Comparison of ENCODE assay signal across 17 cellular contexts in the genomic region with DNA sequence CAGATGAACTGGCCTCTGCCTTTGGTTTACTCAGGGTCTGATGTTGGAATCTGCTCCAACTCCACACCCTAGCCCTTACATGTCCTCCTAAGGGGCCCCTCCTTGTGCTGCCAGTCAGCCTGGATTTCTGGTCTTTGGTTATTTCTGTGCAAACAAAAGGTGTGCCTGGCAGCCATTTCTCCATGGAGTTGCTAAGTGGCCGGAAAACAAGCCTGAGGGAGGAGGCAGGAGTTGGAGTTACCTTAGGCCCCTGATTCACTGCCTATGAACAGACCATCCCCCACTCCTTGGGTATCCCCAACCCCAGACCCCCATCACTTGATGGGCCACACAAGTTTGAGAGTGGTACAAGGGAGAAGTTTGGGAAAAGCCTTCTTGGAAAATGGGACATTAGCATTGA.
"Had no signal": no experiment of that assay in that cellular context is flagged by ENCODE, and none has a peak within 500 bp of the region (broad histone marks: within the 10 kb centered on the region; RNA-seq: fewer than 3 reads in every experiment).

No MANE protein-coding gene starts in this region.

- ATAC-seq: activated CD4-positive, CD25-positive, alpha-beta regulatory T cell treated with anti-CD3 and anti-CD28 coated beads, Interleukin-2, amount 50 U/mL, for 24 hours; gastroesophageal sphincter; left colon had no signal

- H3K4me3 Mint-ChIP-seq: endodermal cell had no signal

- DNase-seq: activated effector memory CD4-positive, alpha-beta T cell treated with anti-CD3 and anti-CD28 coated beads, Interleukin-2, amount 50 U/mL, for 16 hours; dorsolateral prefrontal cortex; endodermal cell; erythroblast; left colon; mammary epithelial cell; naive B cell; posterior cingulate gyrus; SJCRH30; stimulated activated CD4-positive, alpha-beta T cell treated with anti-CD3 and anti-CD28 coated beads, Interleukin-4, amount 100 ng/mL, for 24 hours; stimulated activated naive CD4-positive, alpha-beta T cell treated with Interleukin-2 at 50 U/mL for 16 hours; substantia nigra had no signal

- H3K36me3 Mint-ChIP-seq: naive B cell had no signal

- H3K27me3 Mint-ChIP-seq: naive B cell had no signal

- H3K9me3 Mint-ChIP-seq: endodermal cell had no signal

- H3K27me3 ChIP-seq: cardiac muscle cell, dorsolateral prefrontal cortex, gastroesophageal sphincter, SJCRH30, tibial nerve had no signal

- H3K36me3 ChIP-seq: cardiac muscle cell, gastroesophageal sphincter, SJCRH30 had no signal

- H3K27ac ChIP-seq: cardiac muscle cell, dorsolateral prefrontal cortex, gastroesophageal sphincter, SJCRH30, skin epidermis, tibial nerve had no signal

- H3K4me3 ChIP-seq: cardiac muscle cell, dorsolateral prefrontal cortex, gastroesophageal sphincter, SJCRH30, skin epidermis, tibial nerve had no signal

- H3K9me3 ChIP-seq: gastroesophageal sphincter, SJCRH30, tibial nerve had no signal

- H3K27ac Mint-ChIP-seq: endodermal cell had no signal
